Comparison of ENCODE assay signal across 34 cellular contexts in genomic region chr6:16785496-16785895, GRCh38.
"Had no signal": no experiment of that assay in that cellular context is flagged by ENCODE, and none has a peak within 500 bp of the region (broad histone marks: within the 10 kb centered on the region; RNA-seq: fewer than 3 reads in every experiment).

No MANE protein-coding gene starts in this region.

- H3K36me3 ChIP-seq: MG63 had no signal

- H3K4me3 ChIP-seq: MG63 had no signal

- H3K27me3 ChIP-seq: MG63 had no signal

- H3K9me3 ChIP-seq: MG63 had no signal

- DNase-seq: Karpas-422, Kasumi-1, MG63, MM.1S, MV-4-11, NCI-H1048, NCI-H1092, NCI-H1092 treated with DMSO at 0.1 percent for 48 hours, NCI-H1105, NCI-H1105 treated with DMSO at 0.1 percent for 48 hours, NCI-H1417, NCI-H1417 treated with DMSO at 0.1 percent for 48 hours, NCI-H1436, NCI-H1436 treated with DMSO at 0.1 percent for 48 hours, NCI-H146, NCI-H1694, NCI-H1694 treated with DMSO at 0.1 percent for 48 hours, NCI-H187, NCI-H187 treated with DMSO at 0.1 percent for 48 hours, NCI-H1930, NCI-H2029, NCI-H2029 treated with DMSO at 0.1 percent for 48 hours, NCI-H2081, NCI-H2081 treated with DMSO at 0.1 percent for 48 hours, NCI-H2107, NCI-H2171, NCI-H2171 treated with DMSO at 0.1 percent for 48 hours, NCI-H2227 treated with DMSO at 0.1 percent for 48 hours, NCI-H226, NCI-H345, NCI-H446, NCI-H446 treated with DMSO at 0.1 percent for 48 hours, NCI-H510A, NCI-H510A treated with DMSO at 0.1 percent for 48 hours had no signal
